Comparison of ENCODE assay signal across 35 cellular contexts in the genomic region with DNA sequence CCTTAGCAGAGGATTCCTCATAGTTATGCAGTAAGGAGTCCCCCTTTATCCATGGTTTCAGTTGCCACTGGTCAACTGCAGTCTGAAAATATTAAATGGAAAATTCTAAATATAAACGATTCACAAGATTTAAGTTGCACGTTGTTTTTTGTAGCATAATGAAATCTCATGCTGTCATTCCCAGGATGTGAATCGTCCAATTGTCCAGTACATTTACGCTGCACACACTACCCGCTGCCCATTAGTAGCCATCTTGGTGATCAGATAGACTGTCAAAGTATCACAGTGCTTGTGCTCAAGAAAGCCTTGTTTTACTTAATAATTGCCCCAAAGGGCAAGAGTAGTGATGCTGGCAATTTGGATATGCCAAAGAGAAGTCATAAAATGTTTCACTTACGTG.
DNase-seq lines count a peak whose midpoint lies in the region; ATAC-seq, FAIRE-seq and TF ChIP-seq lines count a peak whose summit lies in the region.
"Had no signal": no experiment of that assay in that cellular context is flagged by ENCODE, and none has a peak within 500 bp of the region (broad histone marks: within the 10 kb centered on the region; RNA-seq: fewer than 3 reads in every experiment).

No MANE protein-coding gene starts in this region.

- H4K20me1 ChIP-seq in endothelial cell of umbilical vein (replicated peaks; ENCODE audit: control insufficient read depth, extremely low read depth, insufficient read depth, low read length) = no peaks in the 10 kb centered on the region
- H4K20me1 ChIP-seq: BLaER1; BLaER1 treated with 17β-estradiol and CSF1 and Interleukin-3, amounts not matched to agents 10 nM and 100 nM had no signal

- CTCF ChIA-PET in endothelial cell of umbilical vein (lab: Charles Lee) = no interaction called here

- peak; percentile 7 for DNase-seq in A172 (ENCODE audit: low spot score)
- no peak for DNase-seq in endothelial cell of umbilical vein (ENCODE audit: low read depth, low spot score)
- DNase-seq in glomerular endothelial cell (ENCODE audit: extremely low read depth, low read depth, low spot score) = peak; percentile 22
- peak; percentile 20 for DNase-seq in pulmonary artery endothelial cell (ENCODE audit: low read depth, low spot score)
- DNase-seq in urothelium cell line (ENCODE audit: low spot score) = no peak
- DNase-seq: 8988T; ACHN; AML-193; BE2C; C1 segment of cervical spinal cord; Caco-2; Calu3; CD4-positive, alpha-beta memory T cell; CD4-positive, alpha-beta T cell; CD4-positive, CD25-positive, alpha-beta regulatory T cell; CD8-positive, alpha-beta memory T cell; CD8-positive, alpha-beta T cell; COR-L47; DMS 273 treated with DMSO at 0.1 percent for 48 hours; DMS153; DMS53; DMS79; DMS79 treated with DMSO at 0.1 percent for 48 hours; DND-41; EL had no signal

- dilution Hi-C loops in endothelial cell of umbilical vein (cut with MboI; ENCODE audit: extremely low pct_ligation_motif_present, low sequenced_read_pairs) = no loop called here

- FAIRE-seq in endothelial cell of umbilical vein (lab: Jason Lieb, UNC) (peak; percentile 71), urothelium cell line (lab: Jason Lieb, UNC) (no peak)
- FAIRE-seq: A204.1, A549, D721Med had no signal

- no peak overlapping the region for H3K4me2 ChIP-seq in endothelial cell of umbilical vein (ENCODE audit: insufficient read depth, low read length)
- H3K4me2 ChIP-seq: A549; BLaER1; BLaER1 treated with 17β-estradiol and CSF1 and Interleukin-3, amounts not matched to agents 10 nM and 100 nM had no signal

- ATAC-seq in esophagus mucosa = no peak
- ATAC-seq in HG03159 (IDR thresholded peaks at IDR 0.05; ENCODE audit: unreplicated experiment) = no peak
- ATAC-seq in GM18519 (IDR thresholded peaks at IDR 0.05; ENCODE audit: low FRiP score, unreplicated experiment) = no peak
- ATAC-seq: A549; CD8-positive, alpha-beta T cell had no signal

- no TSS peak for BruUV-seq in endothelial cell of umbilical vein (replicated peaks; lab: Mats Ljungman, UMichigan)

- TF ChIP-seq CTCF in endothelial cell of umbilical vein (IDR thresholded peaks at IDR 0.05; ENCODE audit: extremely low read depth in 1 of 2, insufficient read depth in 1 of 2, low read depth in 1 of 2, low read length in 2 of 2) = no peak

- no peak overlapping the region for H3K9ac ChIP-seq in endothelial cell of umbilical vein (replicated peaks; ENCODE audit: extremely low read depth, insufficient read depth, low read length)
- H3K9ac ChIP-seq: BLaER1; BLaER1 treated with 17β-estradiol and CSF1 and Interleukin-3, amounts not matched to agents 10 nM and 100 nM had no signal

- peak overlapping the region; percentile 23 for H3K27ac ChIP-seq in endothelial cell of umbilical vein (ENCODE audit: insufficient read depth, low read depth, low read length)
- H3K27ac ChIP-seq: 22Rv1; A549; BLaER1; BLaER1 treated with 17β-estradiol and CSF1 and Interleukin-3, amounts not matched to agents 10 nM and 100 nM; C4-2B had no signal

- POLR2A ChIA-PET in endothelial cell of umbilical vein (lab: Charles Lee) = no interaction called here

- intact Hi-C loops in endothelial cell of umbilical vein (cut with micrococcal nuclease) = no loop called here

- no peak for TF ChIP-seq POLR2A in endothelial cell of umbilical vein (IDR thresholded peaks at IDR 0.05; ENCODE audit: low read depth, low read length)

- no peak overlapping the region for H3K4me3 ChIP-seq in endothelial cell of umbilical vein (replicated peaks in 1 of 3; ENCODE audit: insufficient read depth in 1 of 3, low read depth in 1 of 3, low read length in 3 of 3)
- H3K4me3 ChIP-seq: A549; BLaER1; BLaER1 treated with 17β-estradiol and CSF1 and Interleukin-3, amounts not matched to agents 10 nM and 100 nM had no signal

- H3K9me1 ChIP-seq in endothelial cell of umbilical vein (replicated peaks; ENCODE audit: control insufficient read depth, extremely low read depth, insufficient read depth, low read length) = no peaks in the 10 kb centered on the region

- no peaks in the 10 kb centered on the region for H3K9me3 ChIP-seq in endothelial cell of umbilical vein (replicated peaks; ENCODE audit: control insufficient read depth, insufficient read depth, low read length)
- H3K9me3 ChIP-seq: A549; BE2C; BLaER1; BLaER1 treated with 17β-estradiol and CSF1 and Interleukin-3, amounts not matched to agents 10 nM and 100 nM; Caco-2 had no signal

- H3K27me3 ChIP-seq in endothelial cell of umbilical vein (ENCODE audit: control insufficient read depth in 2 of 2, insufficient read depth in 2 of 2, low read length in 2 of 2) = no peaks in the 10 kb centered on the region
- H3K27me3 ChIP-seq: BE2C; BLaER1; BLaER1 treated with 17β-estradiol and CSF1 and Interleukin-3, amounts not matched to agents 10 nM and 100 nM had no signal

- H3K79me2 ChIP-seq in endothelial cell of umbilical vein (ENCODE audit: control insufficient read depth, insufficient read depth, low read length) = peaks cover 88% of the 10 kb centered on the region

- H3K4me1 ChIP-seq in endothelial cell of umbilical vein (ENCODE audit: control insufficient read depth, extremely low read depth, insufficient read depth, low read length) = peaks cover 14% of the 10 kb centered on the region
- H3K4me1 ChIP-seq: BE2C had no signal

- H3K36me3 ChIP-seq in endothelial cell of umbilical vein (ENCODE audit: control insufficient read depth in 2 of 2, extremely low read depth in 1 of 2, insufficient read depth in 2 of 2, low read length in 2 of 2) = no peaks in the 10 kb centered on the region
- H3K36me3 ChIP-seq: BE2C; BLaER1; BLaER1 treated with 17β-estradiol and CSF1 and Interleukin-3, amounts not matched to agents 10 nM and 100 nM had no signal

- no peak overlapping the region for H2AFZ ChIP-seq in endothelial cell of umbilical vein (ENCODE audit: low read depth, low read length)

TF ChIP-seq in endothelial cell of umbilical vein, 7 proteins besides CTCF, POLR2A, EP300 and RAD21:
- TF ChIP-seq POLR2AphosphoS5 (IDR thresholded peaks at IDR 0.05; ENCODE audit: insufficient read depth, low read depth, low read length) = no peak
- no peak for TF ChIP-seq JUN (IDR thresholded peaks at IDR 0.05; ENCODE audit: borderline replicate concordance, insufficient read depth, insufficient read length, low read depth)
- no peak for TF ChIP-seq MAX (IDR thresholded peaks at IDR 0.05; ENCODE audit: insufficient read depth, insufficient read length)
- no peak for TF ChIP-seq EZH2 (IDR thresholded peaks at IDR 0.05; ENCODE audit: borderline replicate concordance, low read depth, low read length, severe bottlenecking)
- no peak for TF ChIP-seq GATA2 (IDR thresholded peaks at IDR 0.05; ENCODE audit: insufficient read depth, insufficient read length, low read depth, low read length)
- TF ChIP-seq FOS (IDR thresholded peaks at IDR 0.05; ENCODE audit: borderline replicate concordance, insufficient read depth, low read length) = no peak
- no peak for TF ChIP-seq MYC (IDR thresholded peaks at IDR 0.05; ENCODE audit: low read depth, low read length)

Comparison
In these comparisons a context has a peak if more than half of its experiments do, and no peak if none do; other contexts are left out.
1. DNase-seq: peak in A172 (single experiment), glomerular endothelial cell (single experiment) and pulmonary artery endothelial cell (single experiment); none in endothelial cell of umbilical vein (single experiment) and urothelium cell line (single experiment).